8 cellular contexts compared by ENCODE assay signal in genomic region chr14:73943083-73943482, GRCh38. TPM values are rescaled to one million over a fixed set of nuclear protein-coding genes. Genes with fewer than 3 reads are reported as not detected.
DNase-seq lines count a peak whose midpoint lies in the region; ATAC-seq, FAIRE-seq and TF ChIP-seq lines count a peak whose summit lies in the region.

No MANE protein-coding gene starts in this region.

- no peaks in the 10 kb centered on the region for H3K9me3 ChIP-seq in PC-3 (ENCODE audit: low read length)

- no peaks in the 10 kb centered on the region for H3F3A ChIP-seq in PC-3 (ENCODE audit: low read length, unreplicated experiment)

- FAIRE-seq in GM19239 (lab: Jason Lieb, UNC) = no peak

- H3K4me2 ChIP-seq in PC-3 (ENCODE audit: low read length) = no peak overlapping the region
- H3K4me2 ChIP-seq in mesendoderm (ENCODE audit: low read length) = no peak overlapping the region

- no peak overlapping the region for H2BK5ac ChIP-seq in mesendoderm (ENCODE audit: low read length)

- CTCF ChIA-PET in PC-3 (lab: Charles Lee) = no interaction called here

- intact Hi-C loops in PC-3 (cut with micrococcal nuclease) (no loop called here), sciatic nerve (cut with DNase I) (loop anchor here (10.0 kb wide), 1 partner anchor 218 kb away; no protein-coding TSS in a partner anchor)

- no TSS peak for BruUV-seq in PC-3 (replicated peaks; lab: Mats Ljungman, UMichigan)

- H2BK15ac ChIP-seq in mesendoderm (replicated peaks; ENCODE audit: low read depth) = no peak overlapping the region

- H4K8ac ChIP-seq in mesendoderm (ENCODE audit: low read depth, low read length) = no peak overlapping the region

- H3K27me3 ChIP-seq in PC-3 (ENCODE audit: low read length) (no peaks in the 10 kb centered on the region), mesendoderm (ENCODE audit: insufficient read depth, low read length, poor library complexity) (no peaks in the 10 kb centered on the region)

- no CpG with 5 or more reads among the region's 4 CpGs for WGBS in mesendoderm (ENCODE audit: extremely low coverage, insufficient coverage, low lambda C conversion rate)

- H3K4me1 ChIP-seq in PC-3 (ENCODE audit: insufficient read depth, low read length) = no peaks in the 10 kb centered on the region
- H3K4me1 ChIP-seq in mesendoderm (ENCODE audit: control insufficient read depth, low read depth, low read length) = no peaks in the 10 kb centered on the region

- DNase-seq in GM04504 (ENCODE audit: low read depth) (peak; percentile 67), PC-3 (peak; percentile 58), fibroblast of peridontal ligament (ENCODE audit: extremely low read depth) (peak; percentile 75), sciatic nerve (ENCODE audit: low spot score) (no peak), mesendoderm (no peak), GM19239 (ENCODE audit: insufficient read length, low spot score) (no peak), islet precursor cell (no peak)

- no peak overlapping the region for H3K4ac ChIP-seq in mesendoderm (ENCODE audit: low read depth, low read length)

- no peak overlapping the region for H2AFZ ChIP-seq in PC-3 (ENCODE audit: low read length)

- ATAC-seq in PC-3 (no peak), sciatic nerve (peak; percentile 92), GM21367 (IDR thresholded peaks at IDR 0.05; ENCODE audit: unreplicated experiment) (no peak)

- H3K27ac ChIP-seq in PC-3 (ENCODE audit: low read length) (no peak overlapping the region), mesendoderm (ENCODE audit: low read depth, low read length) (no peak overlapping the region)

- H3K56ac ChIP-seq in mesendoderm (ENCODE audit: low read length) = no peak overlapping the region

- no peak overlapping the region for H2AK5ac ChIP-seq in mesendoderm (ENCODE audit: low read length)

- no peaks in the 10 kb centered on the region for H3K9me2 ChIP-seq in PC-3 (replicated peaks; ENCODE audit: low read length)

- H3K9ac ChIP-seq in PC-3 (ENCODE audit: low read length) (no peak overlapping the region), mesendoderm (ENCODE audit: low read length) (no peak overlapping the region)

- no peaks in the 10 kb centered on the region for H3K36me3 ChIP-seq in PC-3 (ENCODE audit: low read depth, low read length)
- H3K36me3 ChIP-seq in mesendoderm (ENCODE audit: control insufficient read depth, insufficient read depth, low read length) = no peaks in the 10 kb centered on the region

- TF ChIP-seq CTCF in PC-3 (conservative IDR thresholded peaks at IDR 0.05; ENCODE audit: low read depth, low read length) = no peak

- no peak overlapping the region for H3K18ac ChIP-seq in mesendoderm (ENCODE audit: low read length)

- H3K79me2 ChIP-seq in PC-3 (ENCODE audit: low read length) (no peaks in the 10 kb centered on the region), mesendoderm (ENCODE audit: control insufficient read depth, insufficient read depth, low read length) (no peaks in the 10 kb centered on the region)

- H2BK120ac ChIP-seq in mesendoderm (ENCODE audit: low read depth, low read length) = no peak overlapping the region

- no peak overlapping the region for H4K5ac ChIP-seq in mesendoderm (ENCODE audit: low read length)

- H3K4me3 ChIP-seq in PC-3 (ENCODE audit: low read length) = no peak overlapping the region
- H3K4me3 ChIP-seq in mesendoderm (ENCODE audit: low read length) = no peak overlapping the region

- no peak overlapping the region for H3K23ac ChIP-seq in mesendoderm (ENCODE audit: low read length)

- POLR2A ChIA-PET in PC-3 (lab: Charles Lee; ENCODE audit: unreplicated experiment) = no interaction called here

- no peaks in the 10 kb centered on the region for H3K79me1 ChIP-seq in mesendoderm (ENCODE audit: low read length)

- H4K20me1 ChIP-seq in PC-3 (ENCODE audit: low read length) = no peaks in the 10 kb centered on the region

RNA-seq across cellular contexts. Expression of gene FAM161B, which starts 6.8 kb away (rescaled TPM):
- total RNA-seq in PC-3 (2014; rRNA removed) (2.8 and 3.5 TPM in 2 replicates), sciatic nerve (12.1 TPM)
- polyA plus RNA-seq in mesendoderm (2013, experiment 1 of 2) = 0.41 TPM
- 0.34 TPM for polyA plus RNA-seq in mesendoderm (2013, experiment 2 of 2)

RNA-seq across cellular contexts. Expression of gene COQ6, which starts 7.0 kb away (rescaled TPM):
- 33.2 and 40.3 TPM in 2 replicates for total RNA-seq in PC-3 (2014; rRNA removed)
- 23.4 TPM for total RNA-seq in sciatic nerve
- polyA plus RNA-seq in mesendoderm (2013, experiment 1 of 2) = 5.3 TPM
- polyA plus RNA-seq in mesendoderm (2013, experiment 2 of 2) = 4.9 TPM

RNA-seq across cellular contexts. Expression of gene ZNF410, which starts 56.4 kb away (rescaled TPM):
- 44.9 and 46.8 TPM in 2 replicates for total RNA-seq in PC-3 (2014; rRNA removed)
- 46.6 TPM for total RNA-seq in sciatic nerve
- 10.8 TPM for polyA plus RNA-seq in mesendoderm (2013, experiment 1 of 2)
- 11.2 TPM for polyA plus RNA-seq in mesendoderm (2013, experiment 2 of 2)

Comparison
In these comparisons a context has a peak if more than half of its experiments do, and no peak if none do; other contexts are left out.
1. DNase-seq: peak in GM04504 (single experiment), PC-3 (single experiment) and fibroblast of peridontal ligament (single experiment); none in sciatic nerve (single experiment), mesendoderm (single experiment), GM19239 (single experiment) and islet precursor cell (single experiment).